17 cellular contexts compared by ENCODE assay signal in genomic region chr2:84778921-84779320, GRCh38.
"Had no signal": no experiment of that assay in that cellular context is flagged by ENCODE, and none has a peak within 500 bp of the region (broad histone marks: within the 10 kb centered on the region; RNA-seq: fewer than 3 reads in every experiment).

No MANE protein-coding gene starts in this region.

- H3K4me3 ChIP-seq: adrenal gland, ovary, spleen, thyroid gland had no signal

- H3K4me3 Mint-ChIP-seq: activated B cell treated with CpG ODN at 0.5 μM for 24 hours had no signal

- H3K9me3 ChIP-seq: adrenal gland, ovary, SK-N-SH, thyroid gland had no signal

- DNase-seq: activated B cell treated with CpG ODN at 0.5 μM for 24 hours; activated CD4-positive, alpha-beta T cell treated with anti-CD3 and anti-CD28 coated beads, Interleukin-2, amount 50 U/mL, for 4 hours; activated CD8-positive, alpha-beta memory T cell treated with anti-CD3 and anti-CD28 coated beads, Interleukin-2, amount 50 U/mL, for 4 hours; activated naive CD4-positive, alpha-beta T cell; adrenal gland; hippocampal formation; mammary epithelial cell; ovary; SK-N-SH; spleen; stimulated activated CD4-positive, alpha-beta T cell treated with anti-CD3 and anti-CD28 coated beads, Interleukin-1b, Interleukin-23, amount 100 ng/mL, for 48 hours; thyroid gland had no signal

- H3K27me3 Mint-ChIP-seq: activated B cell treated with CpG ODN at 0.5 μM for 24 hours had no signal

- H3K27me3 ChIP-seq: adrenal gland, ovary, spleen, thyroid gland had no signal

- H3K4me1 ChIP-seq: adrenal gland had no signal

- ATAC-seq: esophagus mucosa, left lobe of liver, sciatic nerve had no signal

- H3K27ac ChIP-seq: adrenal gland, ovary, spleen, thyroid gland had no signal

- H3K36me3 ChIP-seq: adrenal gland, ovary, spleen, thyroid gland had no signal

- H3K4me2 ChIP-seq: SK-N-SH had no signal

- FAIRE-seq: colon, keratinocyte had no signal

- H3K27ac Mint-ChIP-seq: activated B cell treated with CpG ODN at 0.5 μM for 24 hours had no signal
